Comparison of ENCODE assay signal across 1 cellular context in the genomic region with DNA sequence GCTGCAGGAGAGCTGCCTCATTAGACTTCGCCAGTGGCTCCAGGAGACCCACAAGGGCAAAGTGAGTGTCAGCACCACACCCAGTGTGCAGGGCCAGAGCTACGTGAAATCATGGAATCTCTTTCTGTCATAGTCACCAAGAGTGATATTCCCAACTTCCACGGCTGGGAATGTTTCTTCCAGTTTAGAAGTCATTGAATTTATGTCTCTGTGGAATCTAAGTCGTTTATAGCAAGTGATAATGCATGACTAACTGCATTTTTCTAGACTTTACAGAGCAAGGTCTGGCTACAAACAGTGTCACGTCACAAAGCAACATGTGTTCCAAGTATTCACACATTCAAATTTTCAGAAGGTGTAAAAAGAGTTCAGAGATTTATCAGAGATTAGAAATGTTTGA.
TF ChIP-seq lines count a peak whose summit lies in the region.

No MANE protein-coding gene starts in this region.

TF ChIP-seq in IMR-90, 13 proteins besides CTCF, POLR2A, EP300 and RAD21 (continued from another document):
- TF ChIP-seq USF2 (IDR thresholded peaks at IDR 0.05; ENCODE audit: low read depth, low read length) = no peak
- TF ChIP-seq NFE2L2 (IDR thresholded peaks at IDR 0.05; ENCODE audit: low read depth, low read length) = no peak
- TF ChIP-seq RFX5 (IDR thresholded peaks at IDR 0.05; ENCODE audit: low read depth, low read length) = no peak
- no peak for TF ChIP-seq BHLHE40 (IDR thresholded peaks at IDR 0.05; ENCODE audit: low read depth, low read length)
